1 cellular context compared by ENCODE assay signal in genomic region chr19:996051-996838, GRCh38.
TF ChIP-seq lines count a peak whose summit lies in the region.

No MANE protein-coding gene starts in this region.

TF ChIP-seq in SK-N-SH, 30 proteins besides CTCF, POLR2A, EP300 and RAD21 (continued from another document):
- TF ChIP-seq REST (IDR thresholded peaks at IDR 0.05; ENCODE audit: low read depth, low read length), result no peak
